8 cellular contexts compared by ENCODE assay signal in genomic region chr16:4414187-4414909, GRCh38. TPM values are rescaled to one million over a fixed set of nuclear protein-coding genes. Genes with fewer than 3 reads are reported as not detected.
DNase-seq lines count a peak whose midpoint lies in the region; ATAC-seq and TF ChIP-seq lines count a peak whose summit lies in the region.

No MANE protein-coding gene starts in this region.

- CTCF ChIA-PET in activated CD8-positive, alpha-beta T cell treated with anti-CD3 and anti-CD28 coated beads, Interleukin-2, amount 10 ng/mL, durations not matched to agents 7 days and 5 days (lab: Charles Lee): interaction anchor here (0.9 to 4.1 kb wide), 2 partner anchors 11 to 161 kb away, joined by 3 to 40 read pairs; no protein-coding TSS in a partner anchor

- no peak for TF ChIP-seq CTCF in vagina (IDR thresholded peaks at IDR 0.05)

- H3K27me3 ChIP-seq in vagina: no peaks in the 10 kb centered on the region

- peaks cover 50% of the 10 kb centered on the region for H3K4me1 Mint-ChIP-seq in activated CD8-positive, alpha-beta T cell treated with anti-CD3 and anti-CD28 coated beads, Interleukin-2, amount 10 ng/mL, durations not matched to agents 7 days and 5 days (ENCODE audit: low read depth)
- peaks cover 25 to 41% (median 27%) of the 10 kb centered on the region in 3 donors for H3K4me1 Mint-ChIP-seq in naive B cell

- H3K4me1 ChIP-seq in vagina: peaks cover 25% of the 10 kb centered on the region

- POLR2A ChIA-PET in activated CD8-positive, alpha-beta T cell treated with anti-CD3 and anti-CD28 coated beads, Interleukin-2, amount 10 ng/mL, durations not matched to agents 7 days and 5 days (lab: Charles Lee): interaction anchor here (0.6 to 3.6 kb wide), 7 partner anchors 11 to 141 kb away, joined by 3 to 25 read pairs (median 8); partner anchors contain the start of genes DNAJA3 and NMRAL1

- H3K27ac ChIP-seq in vagina: no peak overlapping the region

- TF ChIP-seq POLR2A in vagina (IDR thresholded peaks at IDR 0.05): no peak

- H3K4me3 ChIP-seq in vagina: no peak overlapping the region

- H3K27me3 Mint-ChIP-seq in activated CD8-positive, alpha-beta T cell treated with anti-CD3 and anti-CD28 coated beads, Interleukin-2, amount 10 ng/mL, durations not matched to agents 7 days and 5 days (ENCODE audit: low read depth): peaks cover 2% of the 10 kb centered on the region
- no peaks in the 10 kb centered on the region for H3K27me3 Mint-ChIP-seq in naive B cell

- no peaks in the 10 kb centered on the region for H3K9me3 ChIP-seq in vagina

- no peaks in the 10 kb centered on the region for H3K9me3 Mint-ChIP-seq in activated CD8-positive, alpha-beta T cell treated with anti-CD3 and anti-CD28 coated beads, Interleukin-2, amount 10 ng/mL, durations not matched to agents 7 days and 5 days (ENCODE audit: insufficient read depth)
- no peaks in the 10 kb centered on the region for H3K9me3 Mint-ChIP-seq in naive B cell

- peak overlapping the region; percentile 86 for H3K4me3 Mint-ChIP-seq in activated CD8-positive, alpha-beta T cell treated with anti-CD3 and anti-CD28 coated beads, Interleukin-2, amount 10 ng/mL, durations not matched to agents 7 days and 5 days
- H3K4me3 Mint-ChIP-seq in naive B cell: peak overlapping the region; percentile 68 to 96 (median 92)

- peak overlapping the region; percentile 95 for H3K27ac Mint-ChIP-seq in activated CD8-positive, alpha-beta T cell treated with anti-CD3 and anti-CD28 coated beads, Interleukin-2, amount 10 ng/mL, durations not matched to agents 7 days and 5 days
- H3K27ac Mint-ChIP-seq in naive B cell: peak overlapping the region; percentile 96 to 99 (median 98)

- peaks cover 0 to 9% of the 10 kb centered on the region in 2 donors for H3K36me3 ChIP-seq in vagina

- H3K36me3 Mint-ChIP-seq in activated CD8-positive, alpha-beta T cell treated with anti-CD3 and anti-CD28 coated beads, Interleukin-2, amount 10 ng/mL, durations not matched to agents 7 days and 5 days (ENCODE audit: low read depth): peaks cover 42% of the 10 kb centered on the region
- peaks cover 0 to 6% of the 10 kb centered on the region in 2 donors for H3K36me3 Mint-ChIP-seq in naive B cell

- intact Hi-C loops in vagina (cut with DNase I): no loop called here

- peak; percentile 62 for ATAC-seq in HG03354 (IDR thresholded peaks at IDR 0.05; ENCODE audit: poor library complexity, severe bottlenecking, unreplicated experiment)
- peak; percentile 69 for ATAC-seq in activated CD8-positive, alpha-beta T cell treated with anti-CD3 and anti-CD28 coated beads, Interleukin-2, amount 10 ng/mL, durations not matched to agents 7 days and 5 days
- ATAC-seq in naive B cell (ENCODE audit: low read depth in 2 of 2): peak; percentile 9 to 25

- DNase-seq in NCI-H2081 (lab: John Stamatoyannopoulos, UW) (peak; percentile 17 to 55), NCI-H2081 treated with DMSO at 0.1 percent for 48 hours (lab: John Stamatoyannopoulos, UW) (no peak), naive B cell (peak; percentile 56), vagina (ENCODE audit: extremely low spot score in 2 of 2) (no peak), LoVo (ENCODE audit: low spot score) (no peak), AG08395 (ENCODE audit: low spot score) (no peak)
- DNase-seq in activated CD8-positive, alpha-beta T cell treated with anti-CD3 and anti-CD28 coated beads, Interleukin-2, amount 10 ng/mL, durations not matched to agents 7 days and 5 days: peak; percentile 96

RNA-seq across cellular contexts. Expression of gene CORO7, which starts 2.0 kb away (rescaled TPM):
- total RNA-seq in activated CD8-positive, alpha-beta T cell treated with anti-CD3 and anti-CD28 coated beads, Interleukin-2, amount 10 ng/mL, durations not matched to agents 7 days and 5 days: 100 to 1,000 TPM; 167 to 176 TPM
- polyA plus RNA-seq in naive B cell (ENCODE audit: low read depth in 6 of 6): 10 to 100 TPM in 5 of 6 donors, 1 to 10 TPM in 1; 9.0 to 40.1 (median 20.7) TPM
- 30.9 TPM for total RNA-seq in vagina

RNA-seq across cellular contexts. Expression of gene DNAJA3, which starts 11.3 kb away (rescaled TPM):
- total RNA-seq in activated CD8-positive, alpha-beta T cell treated with anti-CD3 and anti-CD28 coated beads, Interleukin-2, amount 10 ng/mL, durations not matched to agents 7 days and 5 days: 10 to 100 TPM; 55.1 to 61.4 TPM
- 10 to 100 TPM; 42.3 to 64.2 (median 44.2) TPM for polyA plus RNA-seq in naive B cell (ENCODE audit: low read depth in 6 of 6)
- total RNA-seq in vagina: 33.6 TPM

RNA-seq across cellular contexts. Expression of gene VASN, which starts 42.7 kb away (rescaled TPM):
- total RNA-seq in activated CD8-positive, alpha-beta T cell treated with anti-CD3 and anti-CD28 coated beads, Interleukin-2, amount 10 ng/mL, durations not matched to agents 7 days and 5 days: not detected
- under 1 TPM in 3 of 6 donors, not detected in 3; 0.13 to 0.21 (median 0.16) TPM for polyA plus RNA-seq in naive B cell (ENCODE audit: low read depth in 6 of 6)
- 37.6 TPM for total RNA-seq in vagina

Comparison
In these comparisons a context has a peak if more than half of its experiments do, and no peak if none do; other contexts are left out.
1. DNase-seq: peak in NCI-H2081 (2 of 2), activated CD8-positive, alpha-beta T cell treated with anti-CD3 and anti-CD28 coated beads, Interleukin-2, amount 10 ng/mL, durations not matched to agents 7 days and 5 days (single experiment) and naive B cell (single experiment); none in NCI-H2081 treated with DMSO at 0.1 percent for 48 hours (single experiment), vagina (0 of 2), LoVo (single experiment) and AG08395 (single experiment).
2. ATAC-seq: peak in every context shown above with its lines; median percentile 69 in activated CD8-positive, alpha-beta T cell treated with anti-CD3 and anti-CD28 coated beads, Interleukin-2, amount 10 ng/mL, durations not matched to agents 7 days and 5 days; 62 in HG03354; 17 in naive B cell.
3. RNA of gene VASN, which starts 42.7 kb away (total RNA-seq): 37.6 TPM in vagina (single experiment); not detected in activated CD8-positive, alpha-beta T cell treated with anti-CD3 and anti-CD28 coated beads, Interleukin-2, amount 10 ng/mL, durations not matched to agents 7 days and 5 days; every median in the first group is over 10 times any median in the second.